In genomic region chr2:15984367-15985255, GRCh38 we compare ENCODE assay signal across 11 cellular contexts. TPM values are rescaled to one million over a fixed set of nuclear protein-coding genes. Genes with fewer than 3 reads are reported as not detected.
DNase-seq lines count a peak whose midpoint lies in the region; ATAC-seq and TF ChIP-seq lines count a peak whose summit lies in the region.
"Had no signal": no experiment of that assay in that cellular context is flagged by ENCODE, and none has a peak within 500 bp of the region (broad histone marks: within the 10 kb centered on the region; RNA-seq: fewer than 3 reads in every experiment).

No MANE protein-coding gene starts in this region.

- DNase-seq in NCI-H1092 (lab: John Stamatoyannopoulos, UW) = peak; percentile 55
- DNase-seq in left ventricle myocardium superior = peak; percentile 55
- peak; percentile 24 to 64 for DNase-seq in psoas muscle
- no peak for DNase-seq in NK-92 (lab: John Stamatoyannopoulos, UW; ENCODE audit: unreplicated experiment)
- DNase-seq in GM20000 (ENCODE audit: low spot score) = no peak
- no peak for DNase-seq in SK-N-DZ (ENCODE audit: low spot score)
- DNase-seq: NCI-H2081 treated with DMSO at 0.1 percent for 48 hours had no signal

- TF ChIP-seq CTCF in psoas muscle (IDR thresholded peaks at IDR 0.05) = no peak
- TF ChIP-seq CTCF in GM20000 (IDR thresholded peaks at IDR 0.05; ENCODE audit: extremely low read depth, missing control alignments) = no peak

- H3K9me3 ChIP-seq in psoas muscle = no peaks in the 10 kb centered on the region

- ATAC-seq in SK-N-SH treated with all-trans-retinoic acid at 6 μM for 48 hours (peak; percentile 47; the same call in 2 of the 3 replicates), left ventricle myocardium superior (peak; percentile 30), psoas muscle (peak; percentile 74 to 90 (median 84)), HG03439 (IDR thresholded peaks at IDR 0.05; ENCODE audit: unreplicated experiment) (no peak)

- H3K4me1 ChIP-seq in psoas muscle = no peaks in the 10 kb centered on the region

- no peak overlapping the region for H3K27ac ChIP-seq in psoas muscle
- H3K27ac ChIP-seq: SK-N-MC had no signal

- no peaks in the 10 kb centered on the region for H3K27me3 ChIP-seq in psoas muscle (ENCODE audit: insufficient read depth in 3 of 3, low read length in 2 of 3)

- WGBS in psoas muscle, 3 donors = 33 to 49% (median 34%) methylated on average over 38 to 43 of the region's 43 CpGs

- H3K4me3 ChIP-seq in psoas muscle = peak overlapping the region; percentile 6
- H3K4me3 ChIP-seq: SK-N-MC had no signal

- intact Hi-C loops in left ventricle myocardium superior (cut with micrococcal nuclease) = no loop called here
- intact Hi-C loops in psoas muscle (cut with DNase I) = no loop called here

- no peaks in the 10 kb centered on the region for H3K36me3 ChIP-seq in psoas muscle (ENCODE audit: insufficient read depth in 1 of 2, low read depth in 1 of 2)

TF ChIP-seq in SK-N-SH treated with all-trans-retinoic acid at 6 μM for 48 hours, 23 proteins besides CTCF, POLR2A, EP300 and RAD21:
- TF ChIP-seq SNAI2 (CRISPR knock-in tag; IDR thresholded peaks at IDR 0.05) (no peak), CSDC2 (CRISPR knock-in tag; IDR thresholded peaks at IDR 0.05) (no peak), ESRRG (CRISPR knock-in tag; IDR thresholded peaks at IDR 0.05) (no peak), ZNF565 (CRISPR knock-in tag; conservative IDR thresholded peaks at IDR 0.05; ENCODE audit: low read depth) (no peak), ZNF70 (CRISPR knock-in tag; IDR thresholded peaks at IDR 0.05) (no peak), ZNF8 (CRISPR knock-in tag; IDR thresholded peaks at IDR 0.05) (no peak), POU6F1 (CRISPR knock-in tag; IDR thresholded peaks at IDR 0.05; ENCODE audit: borderline replicate concordance, low read depth) (no peak), TOX (CRISPR knock-in tag; IDR thresholded peaks at IDR 0.05; ENCODE audit: borderline replicate concordance) (no peak), ISL1 (CRISPR knock-in tag; IDR thresholded peaks at IDR 0.05) (no peak)
- TF ChIP-seq, protein P1, sequence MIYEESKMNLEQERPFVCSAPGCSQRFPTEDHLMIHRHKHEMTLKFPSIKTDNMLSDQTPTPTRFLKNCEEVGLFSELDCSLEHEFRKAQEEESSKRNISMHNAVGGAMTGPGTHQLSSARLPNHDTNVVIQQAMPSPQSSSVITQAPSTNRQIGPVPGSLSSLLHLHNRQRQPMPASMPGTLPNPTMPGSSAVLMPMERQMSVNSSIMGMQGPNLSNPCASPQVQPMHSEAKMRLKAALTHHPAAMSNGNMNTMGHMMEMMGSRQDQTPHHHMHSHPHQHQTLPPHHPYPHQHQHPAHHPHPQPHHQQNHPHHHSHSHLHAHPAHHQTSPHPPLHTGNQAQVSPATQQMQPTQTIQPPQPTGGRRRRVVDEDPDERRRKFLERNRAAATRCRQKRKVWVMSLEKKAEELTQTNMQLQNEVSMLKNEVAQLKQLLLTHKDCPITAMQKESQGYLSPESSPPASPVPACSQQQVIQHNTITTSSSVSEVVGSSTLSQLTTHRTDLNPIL (CRISPR knock-in tag; IDR thresholded peaks at IDR 0.05; ENCODE audit: low read depth) = no peak
TF ChIP-seq in SK-N-SH treated with all-trans-retinoic acid at 6 μM for 48 hours: peak in this region for 0.

RNA-seq across cellular contexts. Expression of gene MYCN, which starts 44.3 kb away (rescaled TPM):
- total RNA-seq in left ventricle myocardium superior (0.45 TPM), psoas muscle (under 1 TPM; 0.25 to 0.36 (median 0.30) TPM)
- under 1 TPM; 0.10 to 0.29 (median 0.21) TPM for polyA plus RNA-seq in psoas muscle
- 1,097 and 1,099 TPM in 2 replicates for polyA plus RNA-seq in SK-N-DZ (2014; cell fraction: cytosol; rRNA removed)
- 1,072 and 1,695 TPM in 2 replicates for polyA plus RNA-seq in SK-N-DZ (2014; cell fraction: nucleus; rRNA removed)
- total RNA-seq: myocyte had no signal

Comparison
In these comparisons a context has a peak if more than half of its experiments do, and no peak if none do; other contexts are left out.
1. DNase-seq: peak in NCI-H1092 (single experiment), left ventricle myocardium superior (single experiment) and psoas muscle (2 of 2); none in NK-92 (single experiment), GM20000 (single experiment) and SK-N-DZ (single experiment).